In genomic region chr1:46616277-46617107, GRCh38 we compare ENCODE assay signal across 8 cellular contexts. TPM values are rescaled to one million over a fixed set of nuclear protein-coding genes. Genes with fewer than 3 reads are reported as not detected.
A peak's percentile ranks its signal among the peaks of the same experiment; 100 is the strongest.
DNase-seq lines count a peak whose midpoint lies in the region; ATAC-seq, FAIRE-seq and TF ChIP-seq lines count a peak whose summit lies in the region.

MOB3C (minus strand) TSS chr1:46616811; CDS start chr1:46613321, 3,490 bp downstream.

- peaks cover 4% of the 10 kb centered on the region for H3K79me2 ChIP-seq in ACC112 (ENCODE audit: control insufficient read depth, insufficient read depth, low read length, unreplicated experiment)

- no peaks in the 10 kb centered on the region for H3K9me3 ChIP-seq in RWPE2 (ENCODE audit: severe bottlenecking)
- no peaks in the 10 kb centered on the region for H3K9me3 ChIP-seq in neutrophil

- H3K36me3 ChIP-seq in ACC112 (ENCODE audit: insufficient read depth, low read length): no peaks in the 10 kb centered on the region
- H3K36me3 ChIP-seq in RWPE2 (ENCODE audit: low read depth): peaks cover 5% of the 10 kb centered on the region
- peaks cover 4% of the 10 kb centered on the region for H3K36me3 ChIP-seq in neutrophil

- FAIRE-seq in frontal cortex (lab: Jason Lieb, UNC): no peak

- ATAC-seq in GM18867 (IDR thresholded peaks at IDR 0.05; ENCODE audit: unreplicated experiment): peak; percentile 77
- ATAC-seq in HG03108 (IDR thresholded peaks at IDR 0.05; ENCODE audit: unreplicated experiment): peak; percentile 50
- peak; percentile 60 for ATAC-seq in RWPE2 (ENCODE audit: low read depth)

- H2AFZ ChIP-seq in ACC112 (ENCODE audit: low read length, unreplicated experiment): peak within 1 kb of the TSS; percentile 87

- H3K4me1 ChIP-seq in ACC112 (ENCODE audit: control insufficient read depth, insufficient read depth, low read length, unreplicated experiment) (peaks cover 39% of the 10 kb centered on the region), RWPE2 (ENCODE audit: insufficient read depth, poor library complexity, severe bottlenecking) (peaks cover 36% of the 10 kb centered on the region), neutrophil (ENCODE audit: control insufficient read depth in 1 of 2, insufficient read depth in 1 of 2, low read depth in 1 of 2, low read length in 1 of 2) (peaks cover 35 to 38% of the 10 kb centered on the region in 2 experiments)

- H3K27me3 ChIP-seq in ACC112 (ENCODE audit: insufficient read depth, low read length): no peaks in the 10 kb centered on the region
- H3K27me3 ChIP-seq in RWPE2 (ENCODE audit: insufficient read depth, poor library complexity, severe bottlenecking): no peaks in the 10 kb centered on the region
- H3K27me3 ChIP-seq in neutrophil: no peaks in the 10 kb centered on the region

- no peak for DNase-seq in RWPE2 (ENCODE audit: low spot score)
- peak; percentile 77 for DNase-seq in activated naive CD4-positive, alpha-beta T cell treated with Interleukin-2 at 50 U/mL for 16 hours
- DNase-seq in frontal cortex (ENCODE audit: low spot score in 2 of 2): peak; percentile 68 to 81
- peak in 46 of 49 donors; percentile 21 to 86 (median 60) for DNase-seq in substantia nigra (lab: John Stamatoyannopoulos, UW)

- peak within 1 kb of the TSS; percentile 88 for H3K4me3 ChIP-seq in ACC112 (ENCODE audit: low read depth, low read length)
- H3K4me3 ChIP-seq in RWPE2 (ENCODE audit: severe bottlenecking): peak within 1 kb of the TSS; percentile 88
- H3K4me3 ChIP-seq in neutrophil (ENCODE audit: low read depth in 1 of 2, low read length in 1 of 2): peak within 1 kb of the TSS; percentile 74 to 93

- TF ChIP-seq CTCF in RWPE2 (IDR thresholded peaks at IDR 0.05; ENCODE audit: poor library complexity, severe bottlenecking) (no peak), neutrophil (IDR thresholded peaks at IDR 0.05) (no peak)

- H3K27ac ChIP-seq in ACC112 (ENCODE audit: low read depth, low read length) (peak within 1 kb of the TSS; percentile 69), RWPE2 (ENCODE audit: poor library complexity, severe bottlenecking) (peak within 1 kb of the TSS; percentile 83), neutrophil (peak within 1 kb of the TSS; percentile 77), substantia nigra (ENCODE audit: low read depth, low read length, poor library complexity, severe bottlenecking) (peak within 1 kb of the TSS; percentile 90)

RNA-seq across cellular contexts. Expression of gene MOB3C, which starts in this region (rescaled TPM):
- total RNA-seq in frontal cortex: 3.3 TPM
